Comparison of ENCODE assay signal across 23 cellular contexts in genomic region chr12:77808534-77808933, GRCh38.
"Had no signal": no experiment of that assay in that cellular context is flagged by ENCODE, and none has a peak within 500 bp of the region (broad histone marks: within the 10 kb centered on the region; RNA-seq: fewer than 3 reads in every experiment).

No MANE protein-coding gene starts in this region.

- H3K9me3 ChIP-seq: SJSA1 had no signal

- H3K27ac ChIP-seq: SJSA1, SK-N-MC had no signal

- DNase-seq: IMR-90, Karpas-422, KG1, MG63, NCI-H1092, NCI-H1105 treated with DMSO at 0.1 percent for 48 hours, NCI-H1417 treated with DMSO at 0.1 percent for 48 hours, NCI-H146, NCI-H1694 treated with DMSO at 0.1 percent for 48 hours, NCI-H1930, NCI-H2081, NCI-H2107, NCI-H2227 treated with DMSO at 0.1 percent for 48 hours, NCI-H510A, NCI-H524 treated with DMSO at 0.1 percent for 48 hours, NCI-H69, NCI-H774, Right ventricle myocardium superior, RPMI8226, SIG-M5 had no signal

- H3K4me3 ChIP-seq: MG63, SJSA1, SK-N-MC had no signal

- H3K27me3 ChIP-seq: MG63, SJSA1 had no signal

- H3K36me3 ChIP-seq: MG63, SJSA1 had no signal

- H3K4me1 ChIP-seq: SJSA1 had no signal

- ATAC-seq: HepG2 had no signal
